ENCODE assay signal across 14 cellular contexts in genomic region chr17:32878211-32878610, GRCh38. TPM values are rescaled to one million over a fixed set of nuclear protein-coding genes. Genes with fewer than 3 reads are reported as not detected.
A peak's percentile ranks its signal among the peaks of the same experiment; 100 is the strongest.
DNase-seq lines count a peak whose midpoint lies in the region; ATAC-seq and TF ChIP-seq lines count a peak whose summit lies in the region.
"Had no signal": no experiment of that assay in that cellular context is flagged by ENCODE, and none has a peak within 500 bp of the region (broad histone marks: within the 10 kb centered on the region; RNA-seq: fewer than 3 reads in every experiment).

No MANE protein-coding gene starts in this region.

- ATAC-seq in activated T-cell treated with anti-CD3 and anti-CD28 coated beads, Interleukin-2, amount 50 U/mL, for 72 hours (replicated peaks in 1 of 2): no peak

- POLR2A ChIA-PET in PC-9 (lab: Charles Lee; ENCODE audit: unreplicated experiment): no interaction called here

- in situ Hi-C loops in KBM-7 (cut with MboI; ENCODE audit: low pct_unique_long_range_greater_than_20kb, low sequenced_read_pairs): no loop called here

- H3K9me3 Mint-ChIP-seq in activated T-cell treated with anti-CD3 and anti-CD28 coated beads, Interleukin-2, amount 50 U/mL, for 72 hours: no peaks in the 10 kb centered on the region
- H3K9me3 Mint-ChIP-seq: activated naive CD4-positive, alpha-beta T cell treated with anti-CD3 and anti-CD28 coated beads, Interleukin-2, amount 10 ng/mL, durations not matched to agents 7 days and 5 days; T-helper 1 cell treated with Interleukin-12 subunit alpha and Interleukin-12 subunit beta and Interleukin-4 antibody, amounts not matched to agents 30 μg/mL and 1 μg/mL, for 36 hours; type B pancreatic cell had no signal

- H3K9me3 ChIP-seq in PC-9 (ENCODE audit: insufficient read depth, low read depth) (no peaks in the 10 kb centered on the region), prostate gland (no peaks in the 10 kb centered on the region)
- H3K9me3 ChIP-seq: BE2C had no signal

- TF ChIP-seq POLR2A in prostate gland (IDR thresholded peaks at IDR 0.05): no peak

- H3K4me1 ChIP-seq in PC-9 (replicated peaks; ENCODE audit: insufficient read depth): peaks cover 14% of the 10 kb centered on the region
- H3K4me1 ChIP-seq in prostate gland (replicated peaks): no peaks in the 10 kb centered on the region
- H3K4me1 ChIP-seq: BE2C had no signal

- no peak for TF ChIP-seq CTCF in PC-9 (conservative IDR thresholded peaks at IDR 0.05)
- TF ChIP-seq CTCF in fibroblast of mammary gland (conservative IDR thresholded peaks at IDR 0.05; ENCODE audit: control insufficient read depth, insufficient read depth, low read depth, low read length): no peak
- no peak for TF ChIP-seq CTCF in prostate gland (IDR thresholded peaks at IDR 0.05)

- intact Hi-C loops in PC-9 (cut with micrococcal nuclease; ENCODE audit: unreplicated experiment): loop anchor here (10.0 kb wide), 2 partner anchors 53 to 433 kb away; partner anchors contain the start of gene PSMD11
- intact Hi-C loops in prostate gland (cut with DNase I): loop anchor here (5.0 kb wide), 1 partner anchor 391 kb away; the partner anchor contains the start of gene CDK5R1

- CTCF ChIA-PET in PC-9 (lab: Charles Lee): interaction anchor here (1.5 to 3.0 kb wide), 4 partner anchors 24 to 95 kb away, joined by 5 to 40 read pairs (median 9); no protein-coding TSS in a partner anchor

- TSS peak; percentile 39 for BruUV-seq in PC-9 (replicated peaks; lab: Mats Ljungman, UMichigan)

- no peak overlapping the region for H2AFZ ChIP-seq in PC-9

- H3K9me2 ChIP-seq in PC-9 (ENCODE audit: insufficient read depth): no peaks in the 10 kb centered on the region

- no peak overlapping the region for H3K4me3 ChIP-seq in PC-9
- no peak overlapping the region for H3K4me3 ChIP-seq in fibroblast of mammary gland (ENCODE audit: control insufficient read depth, low read depth, low read length)
- H3K4me3 ChIP-seq in prostate gland: no peak overlapping the region

- H3K27ac ChIP-seq in PC-9 (no peak overlapping the region), prostate gland (no peak overlapping the region)

- H3K27me3 Mint-ChIP-seq in activated T-cell treated with anti-CD3 and anti-CD28 coated beads, Interleukin-2, amount 50 U/mL, for 72 hours (ENCODE audit: low read depth): peaks cover 18% of the 10 kb centered on the region

- H3K27ac Mint-ChIP-seq in activated T-cell treated with anti-CD3 and anti-CD28 coated beads, Interleukin-2, amount 50 U/mL, for 72 hours: no peak overlapping the region
- H3K27ac Mint-ChIP-seq: activated naive CD4-positive, alpha-beta T cell treated with anti-CD3 and anti-CD28 coated beads, Interleukin-2, amount 10 ng/mL, durations not matched to agents 7 days and 5 days had no signal

- peaks cover 31% of the 10 kb centered on the region for H3K4me1 Mint-ChIP-seq in activated T-cell treated with anti-CD3 and anti-CD28 coated beads, Interleukin-2, amount 50 U/mL, for 72 hours (ENCODE audit: low read depth)

- H3K79me2 ChIP-seq in PC-9 (ENCODE audit: low read depth): 0 out of 2 replicates have a peak, but pooled peaks cover 10% of the 10 kb centered on the region

- H3F3A ChIP-seq in PC-9 (ENCODE audit: insufficient read depth, low read depth): peaks cover 5% of the 10 kb centered on the region; the same call in 1 of the 2 replicates

- H3K36me3 Mint-ChIP-seq in activated T-cell treated with anti-CD3 and anti-CD28 coated beads, Interleukin-2, amount 50 U/mL, for 72 hours (ENCODE audit: insufficient read depth in 2 of 2): peaks cover 0 to 3% of the 10 kb centered on the region in 2 donors
- H3K36me3 Mint-ChIP-seq: activated naive CD4-positive, alpha-beta T cell treated with anti-CD3 and anti-CD28 coated beads, Interleukin-2, amount 10 ng/mL, durations not matched to agents 7 days and 5 days; type B pancreatic cell had no signal

- 67% methylated on average over 3 of the region's 3 CpGs for WGBS in prostate gland

- H3K4me2 ChIP-seq in PC-9: no peak overlapping the region

- H3K36me3 ChIP-seq in PC-9 (ENCODE audit: low read depth) (no peaks in the 10 kb centered on the region), prostate gland (no peaks in the 10 kb centered on the region)
- H3K36me3 ChIP-seq: BE2C had no signal

- peak overlapping the region in 1 of 2 donors; percentile 23 for H3K4me3 Mint-ChIP-seq in activated T-cell treated with anti-CD3 and anti-CD28 coated beads, Interleukin-2, amount 50 U/mL, for 72 hours

- no peaks in the 10 kb centered on the region for H3K27me3 ChIP-seq in PC-9 (ENCODE audit: insufficient read depth, low read depth)
- no peaks in the 10 kb centered on the region for H3K27me3 ChIP-seq in prostate gland (replicated peaks; ENCODE audit: insufficient read depth)

- no peaks in the 10 kb centered on the region for H4K20me1 ChIP-seq in PC-9 (ENCODE audit: insufficient read depth)

- DNase-seq in AG20443 (ENCODE audit: low spot score) (peak; percentile 82), PC-9 (no peak), fibroblast of mammary gland (ENCODE audit: low read depth) (peak; percentile 91), prostate gland (ENCODE audit: low spot score) (peak; percentile 20), KBM-7 (no peak), NCI-H1048 (lab: John Stamatoyannopoulos, UW) (no peak), dedifferentiated amniotic fluid mesenchymal stem cell (ENCODE audit: extremely low spot score) (no peak)
- DNase-seq in activated T-cell treated with anti-CD3 and anti-CD28 coated beads, Interleukin-2, amount 50 U/mL, for 72 hours: no peak
- DNase-seq: BE2C, NCI-H1436, retina had no signal

RNA-seq across cellular contexts. Expression of gene MYO1D, which starts 1.3 kb away (rescaled TPM):
- total RNA-seq in PC-9 (2021) (39.2 and 40.8 TPM in 2 replicates), prostate gland (10 to 100 TPM; 44.2 to 45.2 TPM)
- total RNA-seq in activated T-cell treated with anti-CD3 and anti-CD28 coated beads, Interleukin-2, amount 50 U/mL, for 72 hours: 10 to 100 TPM; 14.7 to 22.6 TPM

RNA-seq across cellular contexts. Expression of gene TMEM98, which starts 49.7 kb away (rescaled TPM):
- total RNA-seq in PC-9 (2021) (not detected in 2 replicates), prostate gland (100 to 1,000 TPM in 1 of 2 donors, 10 to 100 TPM in 1; 98.3 to 206 TPM)
- 1 to 10 TPM in 1 of 2 donors, under 1 TPM in 1; 0.86 to 1.3 TPM for total RNA-seq in activated T-cell treated with anti-CD3 and anti-CD28 coated beads, Interleukin-2, amount 50 U/mL, for 72 hours

Comparison
In these comparisons a context has a peak if more than half of its experiments do, and no peak if none do; other contexts are left out.
1. DNase-seq: peak in AG20443 (single experiment), fibroblast of mammary gland (single experiment) and prostate gland (single experiment); none in PC-9 (0 of 2), KBM-7 (single experiment), NCI-H1048 (single experiment), activated T-cell treated with anti-CD3 and anti-CD28 coated beads, Interleukin-2, amount 50 U/mL, for 72 hours (0 of 2) and dedifferentiated amniotic fluid mesenchymal stem cell (single experiment).
2. RNA of gene TMEM98, which starts 49.7 kb away (total RNA-seq): 98.3 to 206 TPM in prostate gland; 0.86 to 1.3 TPM in activated T-cell treated with anti-CD3 and anti-CD28 coated beads, Interleukin-2, amount 50 U/mL, for 72 hours and not detected in PC-9; every median in the first group is over 10 times any median in the second.